ENCODE assay signal across 8 cellular contexts in the genomic region with DNA sequence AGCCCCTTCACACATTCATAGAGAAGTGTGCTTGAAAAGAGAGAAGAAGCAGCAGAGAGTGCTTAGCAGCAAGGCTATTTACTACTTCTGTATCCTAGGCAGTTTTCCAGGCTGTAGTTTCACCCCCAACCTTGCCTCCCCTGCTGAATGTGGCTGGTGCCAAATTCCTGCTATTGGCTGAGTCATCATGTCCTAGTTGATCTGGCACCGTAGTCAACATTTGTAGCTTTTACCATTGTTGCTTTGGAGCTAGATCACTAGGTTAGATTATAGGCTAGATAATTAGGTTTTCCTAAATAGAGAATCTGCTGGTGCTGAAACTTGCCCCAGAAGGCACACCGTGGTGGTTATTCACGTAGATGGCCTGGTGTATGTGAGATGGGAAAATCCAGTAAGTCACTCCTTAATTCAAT. TPM values are rescaled to one million over a fixed set of nuclear protein-coding genes. Genes with fewer than 3 reads are reported as not detected.
DNase-seq lines count a peak whose midpoint lies in the region; ATAC-seq, FAIRE-seq and TF ChIP-seq lines count a peak whose summit lies in the region.

No MANE protein-coding gene starts in this region.

- no peaks in the 10 kb centered on the region for H3K9me3 ChIP-seq in breast epithelium
- H3K9me3 ChIP-seq in kidney (ENCODE audit: control insufficient read depth in 1 of 2, low read length in 2 of 2) = no peaks in the 10 kb centered on the region
- H3K9me3 ChIP-seq in testis = no peaks in the 10 kb centered on the region

- H3K27ac ChIP-seq in ACC112 (ENCODE audit: low read depth, low read length) (peak overlapping the region; percentile 56), breast epithelium (peak overlapping the region; percentile 45 to 59), kidney (ENCODE audit: low read depth in 2 of 2, low read length in 2 of 2) (peak overlapping the region; percentile 49 to 62), testis (peak overlapping the region in 1 of 2 donors; percentile 32)

- H3K79me2 ChIP-seq in ACC112 (ENCODE audit: control insufficient read depth, insufficient read depth, low read length, unreplicated experiment) = peaks cover 3% of the 10 kb centered on the region

- no peaks in the 10 kb centered on the region for H3K27me3 ChIP-seq in ACC112 (ENCODE audit: insufficient read depth, low read length)
- no peaks in the 10 kb centered on the region for H3K27me3 ChIP-seq in breast epithelium
- no peaks in the 10 kb centered on the region for H3K27me3 ChIP-seq in testis

- WGBS in testis, 2 donors = 31 to 34% methylated on average over 3 of the region's 3 CpGs

- H3K4me1 ChIP-seq in ACC112 (ENCODE audit: control insufficient read depth, insufficient read depth, low read length, unreplicated experiment) (peaks cover 15% of the 10 kb centered on the region), breast epithelium (peaks cover 0 to 5% of the 10 kb centered on the region in 2 donors), kidney (ENCODE audit: control insufficient read depth in 1 of 2, insufficient read depth in 1 of 2, low read depth in 1 of 2, low read length in 2 of 2) (peaks cover 6 to 18% of the 10 kb centered on the region in 2 donors), testis (peaks cover 17% of the 10 kb centered on the region)

- DNase-seq in breast epithelium (ENCODE audit: low spot score in 2 of 2) = no peak
- peak; percentile 75 for DNase-seq in kidney
- peak; percentile 61 for DNase-seq in testis
- DNase-seq in NCI-H1436 treated with DMSO at 0.1 percent for 48 hours (lab: John Stamatoyannopoulos, UW) = no peak
- DNase-seq in mesenteric fat pad (ENCODE audit: low spot score) = no peak

- intact Hi-C loops in breast epithelium (cut with DNase I; ENCODE audit: low total_unique reads) = no loop called here
- intact Hi-C loops in kidney (cut with DNase I) = no loop called here
- intact Hi-C loops in testis (cut with DNase I; ENCODE audit: low total_unique reads) = no loop called here

- peak overlapping the region; percentile 31; the same call in 1 of the 2 replicates for H3K4me3 ChIP-seq in ACC112 (ENCODE audit: low read depth, low read length)
- H3K4me3 ChIP-seq in breast epithelium = no peak overlapping the region
- H3K4me3 ChIP-seq in kidney (ENCODE audit: low read length in 2 of 2) = no peak overlapping the region
- no peak overlapping the region for H3K4me3 ChIP-seq in testis

- H3K36me3 ChIP-seq in ACC112 (ENCODE audit: insufficient read depth, low read length) (no peaks in the 10 kb centered on the region), breast epithelium (no peaks in the 10 kb centered on the region), kidney (ENCODE audit: control insufficient read depth in 1 of 2, insufficient read depth in 2 of 2, low read length in 2 of 2) (no peaks in the 10 kb centered on the region), testis (ENCODE audit: low read depth, missing control alignments) (no peaks in the 10 kb centered on the region)

- TF ChIP-seq POLR2A in breast epithelium (IDR thresholded peaks at IDR 0.05) = no peak
- no peak for TF ChIP-seq POLR2A in testis (IDR thresholded peaks at IDR 0.05)

- no peak for FAIRE-seq in kidney (lab: Jason Lieb, UNC)

- TF ChIP-seq EP300 in Ishikawa (IDR thresholded peaks at IDR 0.05; ENCODE audit: borderline replicate concordance) = no peak

- ATAC-seq in GM18520 (IDR thresholded peaks at IDR 0.05; ENCODE audit: unreplicated experiment) = no peak

- H2AFZ ChIP-seq in ACC112 (ENCODE audit: low read length, unreplicated experiment) = no peak overlapping the region

- no peak overlapping the region for H3K9ac ChIP-seq in kidney (ENCODE audit: low read length in 2 of 2)

- no peak for TF ChIP-seq RAD21 in Ishikawa (IDR thresholded peaks at IDR 0.05; ENCODE audit: low read depth)

- TF ChIP-seq CTCF in breast epithelium (IDR thresholded peaks at IDR 0.05) (no peak), kidney (IDR thresholded peaks at IDR 0.05; ENCODE audit: borderline replicate concordance, extremely low read depth, insufficient read depth) (no peak), testis (IDR thresholded peaks at IDR 0.05) (no peak)

TF ChIP-seq in Ishikawa, 13 proteins besides CTCF, POLR2A, EP300 and RAD21:
- TF ChIP-seq NFIC (IDR thresholded peaks at IDR 0.05) (peak; percentile 78), TEAD4 (IDR thresholded peaks at IDR 0.05) (peak; percentile 61; the same call in 1 of the 2 replicates), CREB1 (IDR thresholded peaks at IDR 0.05; ENCODE audit: low read depth) (no peak)

RNA-seq across cellular contexts. Expression of gene ARHGAP42, which starts 32.7 kb away (rescaled TPM):
- total RNA-seq in breast epithelium = 10 to 100 TPM; 14.6 to 26.7 (median 26.2) TPM
- total RNA-seq in kidney = 18.9 TPM
- polyA plus RNA-seq in kidney (ENCODE audit: insufficient read depth, low read depth, low replicate concordance) = 4.2 TPM
- 10 to 100 TPM in 1 of 2 donors, 1 to 10 TPM in 1; 9.8 to 12.1 TPM for total RNA-seq in testis
- 10.4 TPM for polyA plus RNA-seq in testis (ENCODE audit: insufficient read depth, low read depth, low replicate concordance)
- 20.7 TPM for total RNA-seq in mesenteric fat pad

Comparison
In these comparisons a context has a peak if more than half of its experiments do, and no peak if none do; other contexts are left out.
1. DNase-seq: peak in kidney (single experiment) and testis (single experiment); none in breast epithelium (0 of 2), NCI-H1436 treated with DMSO at 0.1 percent for 48 hours (single experiment) and mesenteric fat pad (single experiment).